Comparison of ENCODE assay signal across 21 cellular contexts in the genomic region with DNA sequence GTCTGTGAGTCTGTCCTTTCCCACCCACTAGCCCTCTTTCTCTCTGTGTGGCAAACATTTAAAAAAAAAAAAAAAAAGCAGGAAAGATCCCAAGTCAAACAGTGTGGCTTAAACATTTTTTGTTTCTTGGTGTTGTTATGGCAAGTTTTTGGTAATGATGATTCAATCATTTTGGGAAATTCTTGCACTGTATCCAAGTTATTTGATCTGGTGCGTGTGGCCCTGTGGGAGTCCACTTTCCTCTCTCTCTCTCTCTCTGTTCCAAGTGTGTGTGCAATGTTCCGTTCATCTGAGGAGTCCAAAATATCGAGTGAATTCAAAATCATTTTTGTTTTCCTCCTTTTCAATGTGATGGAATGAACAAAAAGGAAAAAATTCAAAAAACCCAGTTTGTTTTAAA.
A peak's percentile ranks its signal among the peaks of the same experiment; 100 is the strongest.
DNase-seq lines count a peak whose midpoint lies in the region; ATAC-seq and TF ChIP-seq lines count a peak whose summit lies in the region.
"Had no signal": no experiment of that assay in that cellular context is flagged by ENCODE, and none has a peak within 500 bp of the region (broad histone marks: within the 10 kb centered on the region; RNA-seq: fewer than 3 reads in every experiment).

No MANE protein-coding gene starts in this region.

- no peak overlapping the region for H3K27ac ChIP-seq in brain microvascular endothelial cell
- H3K27ac ChIP-seq: A549; BLaER1 treated with 17β-estradiol and CSF1 and Interleukin-3, amounts not matched to agents 10 nM and 100 nM; HL-60; KMS-11; Peyer's patch had no signal

- H3K27me3 ChIP-seq in brain microvascular endothelial cell (replicated peaks): no peaks in the 10 kb centered on the region
- H3K27me3 ChIP-seq: BLaER1 treated with 17β-estradiol and CSF1 and Interleukin-3, amounts not matched to agents 10 nM and 100 nM; Peyer's patch had no signal

- no peak for ATAC-seq in GM19395 (IDR thresholded peaks at IDR 0.05; ENCODE audit: unreplicated experiment)
- ATAC-seq: A549 had no signal

- in situ Hi-C loops in astrocyte of the cerebellum (cut with HindIII; ENCODE audit: low sequenced_read_pairs) (no loop called here), brain microvascular endothelial cell (cut with HindIII; ENCODE audit: low pct_ligation_motif_present, low sequenced_read_pairs) (no loop called here)

- H3K4me3 ChIP-seq in astrocyte of the cerebellum (ENCODE audit: low read depth, low read length) (no peak overlapping the region), fibroblast of the aortic adventitia (ENCODE audit: low read depth, low read length) (no peak overlapping the region), brain microvascular endothelial cell (ENCODE audit: low read depth, low read length) (no peak overlapping the region)
- H3K4me3 ChIP-seq: A549; BLaER1 treated with 17β-estradiol and CSF1 and Interleukin-3, amounts not matched to agents 10 nM and 100 nM; Peyer's patch had no signal

- H3K36me3 ChIP-seq in brain microvascular endothelial cell (replicated peaks): no peaks in the 10 kb centered on the region
- H3K36me3 ChIP-seq: BLaER1 treated with 17β-estradiol and CSF1 and Interleukin-3, amounts not matched to agents 10 nM and 100 nM; Peyer's patch had no signal

- DNase-seq in Daoy (ENCODE audit: low read depth): peak; percentile 20
- DNase-seq in astrocyte of the cerebellum (ENCODE audit: low read depth): peak; percentile 38
- DNase-seq in fibroblast of the aortic adventitia (ENCODE audit: low read depth): peak; percentile 74
- no peak for DNase-seq in AML-193 (lab: John Stamatoyannopoulos, UW)
- no peak for DNase-seq in brain microvascular endothelial cell
- no peak for DNase-seq in medulla oblongata (ENCODE audit: extremely low spot score)
- DNase-seq: CD4-positive, alpha-beta T cell; NCI-H1092; NCI-H1417 treated with DMSO at 0.1 percent for 48 hours; NCI-H1694 treated with DMSO at 0.1 percent for 48 hours; NCI-H2081; NCI-H2227 treated with DMSO at 0.1 percent for 48 hours; NCI-H510A; NCI-H69; Peyer's patch; SHP77 treated with DMSO at 0.1 percent for 48 hours had no signal

- TF ChIP-seq CTCF in astrocyte of the cerebellum (IDR thresholded peaks at IDR 0.05; ENCODE audit: low read depth, low read length, missing control alignments) (no peak), fibroblast of the aortic adventitia (IDR thresholded peaks at IDR 0.05; ENCODE audit: insufficient read depth, low read length) (no peak), brain microvascular endothelial cell (IDR thresholded peaks at IDR 0.05; ENCODE audit: low read depth, low read length, missing control alignments) (no peak)

Comparison
In these comparisons a context has a peak if more than half of its experiments do, and no peak if none do; other contexts are left out.
1. DNase-seq: peak in Daoy (single experiment), astrocyte of the cerebellum (single experiment) and fibroblast of the aortic adventitia (single experiment); none in AML-193 (0 of 2), brain microvascular endothelial cell (single experiment) and medulla oblongata (single experiment).